In the genomic region with DNA sequence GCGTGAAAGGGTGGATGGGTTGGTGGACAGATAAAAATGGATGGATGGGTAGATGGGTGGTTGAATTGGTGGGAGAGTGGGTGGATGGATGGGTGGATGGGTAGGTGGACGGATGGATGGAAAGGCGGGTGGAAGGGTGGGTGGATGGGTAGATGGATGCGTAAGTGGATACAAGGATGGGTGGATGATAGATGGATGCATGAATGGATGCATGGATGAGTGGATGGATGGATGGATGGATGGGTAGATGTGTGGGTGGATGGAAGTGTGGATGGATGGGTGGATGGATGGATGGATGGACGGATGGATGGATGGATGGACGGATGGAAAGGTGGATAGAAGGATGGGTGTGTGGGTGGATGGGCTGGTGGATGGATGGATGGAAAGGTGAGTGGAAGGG, we compare ENCODE assay signal across 16 cellular contexts.
DNase-seq lines count a peak whose midpoint lies in the region; ATAC-seq, FAIRE-seq and TF ChIP-seq lines count a peak whose summit lies in the region.
"Had no signal": no experiment of that assay in that cellular context is flagged by ENCODE, and none has a peak within 500 bp of the region (broad histone marks: within the 10 kb centered on the region; RNA-seq: fewer than 3 reads in every experiment).

No MANE protein-coding gene starts in this region.

- in situ Hi-C loops in GM12878 (cut with MboI), result no loop called here

- H4K20me1 ChIP-seq in GM12878 (ENCODE audit: control insufficient read depth, insufficient read depth), result no peaks in the 10 kb centered on the region

- no peaks in the 10 kb centered on the region for H3K79me2 ChIP-seq in GM12878 (ENCODE audit: control insufficient read depth, insufficient read depth, low read length)

- SMC1A ChIA-PET in GM12878 (lab: Charles Lee; ENCODE audit: uncharacterized antibody, unreplicated experiment), result interaction anchor here (1.2 to 1.4 kb wide), 2 partner anchors 26 to 57 kb away, joined by 3 to 4 read pairs; no protein-coding TSS in a partner anchor

- H3K9ac ChIP-seq in GM12878 (ENCODE audit: control insufficient read depth, insufficient read depth, low read length), result no peak overlapping the region

- peaks cover 4% of the 10 kb centered on the region for H3K9me3 Mint-ChIP-seq in stimulated activated naive CD8-positive, alpha-beta T cell treated with anti-CD3 and anti-CD28 coated beads, Interleukin-15, Interleukin-2, amounts not matched to agents 100 ng/mL and 50 ng/mL, for 24 hours
- H3K9me3 Mint-ChIP-seq in HFFc6, result no peaks in the 10 kb centered on the region

- POLR2A ChIA-PET in GM12878 (lab: Charles Lee), result no interaction called here

- DNase-seq in stimulated activated naive CD8-positive, alpha-beta T cell treated with anti-CD3 and anti-CD28 coated beads, Interleukin-15, Interleukin-2, amounts not matched to agents 100 U/mL and 50 U/mL, for 24 hours, result no peak
- DNase-seq in GM12878 (ENCODE audit: low read depth, low spot score) (no peak), hypothalamus (lab: John Stamatoyannopoulos, UW) (no peak), amniotic stem cell (lab: John Stamatoyannopoulos, UW) (no peak), HFFc6 (no peak)
- DNase-seq: DMS79, Karpas-422, MV-4-11, NCI-H1694, NCI-H2171, NCI-H524 treated with DMSO at 0.1 percent for 48 hours had no signal

- H2AFZ ChIP-seq in GM12878 (ENCODE audit: control insufficient read depth, low read depth, low read length), result no peak overlapping the region

- H3K36me3 Mint-ChIP-seq in stimulated activated naive CD8-positive, alpha-beta T cell treated with anti-CD3 and anti-CD28 coated beads, Interleukin-15, Interleukin-2, amounts not matched to agents 100 ng/mL and 50 ng/mL, for 24 hours (ENCODE audit: low read depth), result peaks cover 20% of the 10 kb centered on the region
- H3K36me3 Mint-ChIP-seq in HFFc6 (ENCODE audit: low read depth), result no peaks in the 10 kb centered on the region

- no peak for FAIRE-seq in GM12878 (lab: Jason Lieb, UNC)

- no peak overlapping the region for H3K4me3 ChIP-seq in GM12878
- H3K4me3 ChIP-seq: SJSA1 had no signal

- no peak for TF ChIP-seq POLR2A in GM12878 (IDR thresholded peaks at IDR 0.05; ENCODE audit: low read depth, low read length)

- peaks cover 11% of the 10 kb centered on the region for H3K27me3 Mint-ChIP-seq in stimulated activated naive CD8-positive, alpha-beta T cell treated with anti-CD3 and anti-CD28 coated beads, Interleukin-15, Interleukin-2, amounts not matched to agents 100 ng/mL and 50 ng/mL, for 24 hours
- H3K27me3 Mint-ChIP-seq in HFFc6 (ENCODE audit: insufficient read depth), result peaks cover 2% of the 10 kb centered on the region; the same call in 1 of the 2 replicates

- peak overlapping the region; percentile 84 for H3K27ac Mint-ChIP-seq in stimulated activated naive CD8-positive, alpha-beta T cell treated with anti-CD3 and anti-CD28 coated beads, Interleukin-15, Interleukin-2, amounts not matched to agents 100 ng/mL and 50 ng/mL, for 24 hours
- H3K27ac Mint-ChIP-seq in HFFc6, result no peak overlapping the region

- H3K36me3 ChIP-seq in KOPT-K1 (ENCODE audit: insufficient read depth, low read length) (no peaks in the 10 kb centered on the region), GM12878 (ENCODE audit: control insufficient read depth in 2 of 2, insufficient read depth in 2 of 2, low read length in 1 of 2) (no peaks in the 10 kb centered on the region)
- H3K36me3 ChIP-seq: SJSA1 had no signal

- TF ChIP-seq CTCF in GM12878 (IDR thresholded peaks at IDR 0.05 in 2 of 3, conservative IDR thresholded peaks at IDR 0.05 in 1 of 3; ENCODE audit: control insufficient read depth in 2 of 3, extremely low read depth in 1 of 3, insufficient read depth in 1 of 3, low read depth in 3 of 3, low read length in 3 of 3), result no peak
- no peak for TF ChIP-seq CTCF in HFFc6 (IDR thresholded peaks at IDR 0.05)

- H3K4me1 ChIP-seq in GM12878 (ENCODE audit: control insufficient read depth, insufficient read depth, low read length), result peaks cover 10% of the 10 kb centered on the region

- H3K27me3 ChIP-seq in GM12878 (replicated peaks in 1 of 2; ENCODE audit: control insufficient read depth in 2 of 2, insufficient read depth in 2 of 2, low read length in 1 of 2), result no peaks in the 10 kb centered on the region
- H3K27me3 ChIP-seq: BE2C had no signal

- TF ChIP-seq RAD21 in GM12878 (IDR thresholded peaks at IDR 0.05; ENCODE audit: insufficient read depth, low read depth, low read length), result no peak

- WGBS in GM12878 (ENCODE audit: insufficient coverage, insufficient replicate concordance, low lambda C conversion rate, missing lambda C conversion rate), result 80% methylated on average over 6 of the region's 6 CpGs

- no peak for ATAC-seq in stimulated activated naive CD8-positive, alpha-beta T cell treated with anti-CD3 and anti-CD28 coated beads, Interleukin-15, Interleukin-2, amounts not matched to agents 100 U/mL and 50 U/mL, for 24 hours
- ATAC-seq in GM12878, result no peak

- RAD21 ChIA-PET in GM12878 (lab: Charles Lee; ENCODE audit: unreplicated experiment), result interaction anchor here (1.0 to 1.2 kb wide), 2 partner anchors 12 to 80 kb away, joined by 3 to 4 read pairs; no protein-coding TSS in a partner anchor

- H3K4me1 Mint-ChIP-seq in stimulated activated naive CD8-positive, alpha-beta T cell treated with anti-CD3 and anti-CD28 coated beads, Interleukin-15, Interleukin-2, amounts not matched to agents 100 ng/mL and 50 ng/mL, for 24 hours (ENCODE audit: low read depth), result peaks cover 69% of the 10 kb centered on the region
- H3K4me1 Mint-ChIP-seq in HFFc6 (ENCODE audit: low read depth), result peaks cover 9% of the 10 kb centered on the region

- no peak overlapping the region for H3K4me2 ChIP-seq in GM12878 (ENCODE audit: control insufficient read depth, insufficient read depth)

- H3K9me3 ChIP-seq in KOPT-K1 (ENCODE audit: insufficient read depth, low read length, poor library complexity, severe bottlenecking) (peaks cover 4% of the 10 kb centered on the region), GM12878 (replicated peaks; ENCODE audit: control insufficient read depth, insufficient read depth, low read length) (no peaks in the 10 kb centered on the region)
- H3K9me3 ChIP-seq: BE2C, SJSA1 had no signal

- peak overlapping the region; percentile 87 for H3K27ac ChIP-seq in KOPT-K1 (ENCODE audit: low read depth, low read length, poor library complexity, severe bottlenecking)
- H3K27ac ChIP-seq in GM12878 (ENCODE audit: control insufficient read depth, insufficient read depth), result no peak overlapping the region
- H3K27ac ChIP-seq: SJSA1 had no signal

- intact Hi-C loops in GM12878 (cut with micrococcal nuclease; ENCODE audit: unreplicated experiment), result no loop called here

- CTCF ChIA-PET in GM12878 (lab: Yijun Ruan, JAX), result interaction anchor here (1.3 kb wide), 1 partner anchor 81 kb away, joined by 3 read pairs; no protein-coding TSS in a partner anchor

- no peak overlapping the region for H3K4me3 Mint-ChIP-seq in stimulated activated naive CD8-positive, alpha-beta T cell treated with anti-CD3 and anti-CD28 coated beads, Interleukin-15, Interleukin-2, amounts not matched to agents 100 ng/mL and 50 ng/mL, for 24 hours
- H3K4me3 Mint-ChIP-seq in HFFc6, result no peak overlapping the region
- H3K4me3 Mint-ChIP-seq: IgD-negative memory B cell had no signal

- TF ChIP-seq EP300 in GM12878 (IDR thresholded peaks at IDR 0.05; ENCODE audit: borderline replicate concordance in 1 of 2, control insufficient read depth in 1 of 2, low read depth in 2 of 2, low read length in 2 of 2), result no peak

- BruUV-seq in GM12878 (replicated peaks; lab: Mats Ljungman, UMichigan), result no TSS peak

TF ChIP-seq in GM12878, 131 proteins besides CTCF, POLR2A, EP300 and RAD21:
- TF ChIP-seq ZNF217 (IDR thresholded peaks at IDR 0.05) (no peak), ZNF384 (IDR thresholded peaks at IDR 0.05; ENCODE audit: borderline replicate concordance, low read depth, low read length) (no peak), EGR1 (IDR thresholded peaks at IDR 0.05; ENCODE audit: borderline replicate concordance in 1 of 2, low read depth in 2 of 2, low read length in 2 of 2) (no peak), HDGF (IDR thresholded peaks at IDR 0.05) (peak; percentile 83; the same call in 1 of the 2 replicates), POU2F2 (IDR thresholded peaks at IDR 0.05; ENCODE audit: borderline replicate concordance, low read depth, low read length) (no peak), TBL1XR1 (IDR thresholded peaks at IDR 0.05; ENCODE audit: low read depth, low read length) (no peak)
- TF ChIP-seq, protein P1, sequence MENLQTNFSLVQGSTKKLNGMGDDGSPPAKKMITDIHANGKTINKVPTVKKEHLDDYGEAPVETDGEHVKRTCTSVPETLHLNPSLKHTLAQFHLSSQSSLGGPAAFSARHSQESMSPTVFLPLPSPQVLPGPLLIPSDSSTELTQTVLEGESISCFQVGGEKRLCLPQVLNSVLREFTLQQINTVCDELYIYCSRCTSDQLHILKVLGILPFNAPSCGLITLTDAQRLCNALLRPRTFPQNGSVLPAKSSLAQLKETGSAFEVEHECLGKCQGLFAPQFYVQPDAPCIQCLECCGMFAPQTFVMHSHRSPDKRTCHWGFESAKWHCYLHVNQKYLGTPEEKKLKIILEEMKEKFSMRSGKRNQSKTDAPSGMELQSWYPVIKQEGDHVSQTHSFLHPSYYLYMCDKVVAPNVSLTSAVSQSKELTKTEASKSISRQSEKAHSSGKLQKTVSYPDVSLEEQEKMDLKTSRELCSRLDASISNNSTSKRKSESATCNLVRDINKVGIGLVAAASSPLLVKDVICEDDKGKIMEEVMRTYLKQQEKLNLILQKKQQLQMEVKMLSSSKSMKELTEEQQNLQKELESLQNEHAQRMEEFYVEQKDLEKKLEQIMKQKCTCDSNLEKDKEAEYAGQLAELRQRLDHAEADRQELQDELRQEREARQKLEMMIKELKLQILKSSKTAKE (IDR thresholded peaks at IDR 0.05; ENCODE audit: low read depth, poor library complexity, severe bottlenecking), result no peak
- TF ChIP-seq, protein P2, sequence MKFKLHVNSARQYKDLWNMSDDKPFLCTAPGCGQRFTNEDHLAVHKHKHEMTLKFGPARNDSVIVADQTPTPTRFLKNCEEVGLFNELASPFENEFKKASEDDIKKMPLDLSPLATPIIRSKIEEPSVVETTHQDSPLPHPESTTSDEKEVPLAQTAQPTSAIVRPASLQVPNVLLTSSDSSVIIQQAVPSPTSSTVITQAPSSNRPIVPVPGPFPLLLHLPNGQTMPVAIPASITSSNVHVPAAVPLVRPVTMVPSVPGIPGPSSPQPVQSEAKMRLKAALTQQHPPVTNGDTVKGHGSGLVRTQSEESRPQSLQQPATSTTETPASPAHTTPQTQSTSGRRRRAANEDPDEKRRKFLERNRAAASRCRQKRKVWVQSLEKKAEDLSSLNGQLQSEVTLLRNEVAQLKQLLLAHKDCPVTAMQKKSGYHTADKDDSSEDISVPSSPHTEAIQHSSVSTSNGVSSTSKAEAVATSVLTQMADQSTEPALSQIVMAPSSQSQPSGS (IDR thresholded peaks at IDR 0.05; ENCODE audit: low read length), result no peak
